ENCODE assay signal across 19 cellular contexts in the genomic region with DNA sequence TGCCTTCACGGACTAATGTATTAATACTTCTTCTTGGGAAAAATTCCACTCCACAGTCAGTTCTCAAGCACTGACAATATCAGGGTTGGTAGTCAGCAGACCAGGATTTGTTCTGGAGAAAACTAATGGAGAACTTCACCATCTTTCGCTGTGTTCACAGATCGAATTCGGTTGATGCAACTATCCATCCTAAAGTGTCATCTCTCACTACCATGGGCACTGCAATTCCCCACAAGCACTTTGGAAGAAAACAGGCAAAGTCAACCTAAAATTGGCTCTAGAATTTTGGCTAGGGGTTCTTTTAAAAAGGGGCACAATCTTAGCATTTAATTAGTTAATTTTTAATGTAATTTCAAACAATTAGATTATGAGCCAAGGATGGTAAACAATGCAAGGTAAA.
"Had no signal": no experiment of that assay in that cellular context is flagged by ENCODE, and none has a peak within 500 bp of the region (broad histone marks: within the 10 kb centered on the region; RNA-seq: fewer than 3 reads in every experiment).

No MANE protein-coding gene starts in this region.

- ATAC-seq: activated CD8-positive, alpha-beta T cell treated with anti-CD3 and anti-CD28 coated beads, Interleukin-2, amount 10 ng/mL, durations not matched to agents 7 days and 5 days; esophagus mucosa; right cardiac atrium; stimulated activated naive CD8-positive, alpha-beta T cell treated with anti-CD3 and anti-CD28 coated beads, Interleukin-15, Interleukin-2, amounts not matched to agents 100 U/mL and 50 U/mL, for 24 hours had no signal

- H3K9me3 ChIP-seq: ascending aorta, neutrophil, upper lobe of left lung had no signal

- H3K9ac ChIP-seq: parathyroid adenoma had no signal

- H3K4me1 Mint-ChIP-seq: activated naive CD4-positive, alpha-beta T cell treated with anti-CD3 and anti-CD28 coated beads, Interleukin-2, amount 50 U/mL, for 24 hours had no signal

- H3K4me3 Mint-ChIP-seq: activated CD8-positive, alpha-beta T cell treated with anti-CD3 and anti-CD28 coated beads, Interleukin-2, amount 10 ng/mL, durations not matched to agents 7 days and 5 days; activated naive CD4-positive, alpha-beta T cell treated with anti-CD3 and anti-CD28 coated beads, Interleukin-2, amount 50 U/mL, for 24 hours; activated T-helper 1 cell treated with anti-CD3 and anti-CD28 coated beads, Interleukin-12 subunit alpha, Interleukin-12 subunit beta, Interleukin-2, Interleukin-4 antibody, amounts not matched to agents 30 ng/mL and 10 ng/mL and 1 ng/mL, durations not matched to agents 14 hours and 24 hours and 36 hours; nephron had no signal

- H3K36me3 Mint-ChIP-seq: activated naive CD4-positive, alpha-beta T cell treated with anti-CD3 and anti-CD28 coated beads, Interleukin-2, amount 50 U/mL, for 24 hours had no signal

- H3K27me3 ChIP-seq: ascending aorta, neutrophil, upper lobe of left lung had no signal

- H3K27me3 Mint-ChIP-seq: activated naive CD4-positive, alpha-beta T cell treated with anti-CD3 and anti-CD28 coated beads, Interleukin-2, amount 50 U/mL, for 24 hours had no signal

- DNase-seq: activated CD4-positive, alpha-beta T cell treated with anti-CD3 and anti-CD28 coated beads, Interleukin-2, amount 50 U/mL, for 1 hour; activated CD4-positive, CD25-positive, alpha-beta regulatory T cell treated with anti-CD3 and anti-CD28 coated beads, Interleukin-2, amount 50 U/mL, for 72 hours; activated CD8-positive, alpha-beta T cell treated with anti-CD3 and anti-CD28 coated beads, Interleukin-2, amount 10 ng/mL, durations not matched to agents 7 days and 5 days; activated gamma-delta T cell treated with Interleukin-2 at 50 U/mL for 16 hours; central memory CD4-positive, alpha-beta T cell; effector memory CD4-positive, alpha-beta T cell; hippocampal formation; right cardiac atrium; stimulated activated CD4-positive, alpha-beta T cell treated with anti-CD3 and anti-CD28 coated beads, Interleukin-4, amount 100 ng/mL, for 4 hours; stimulated activated naive CD8-positive, alpha-beta T cell treated with anti-CD3 and anti-CD28 coated beads, Interleukin-15, Interleukin-2, amounts not matched to agents 100 U/mL and 50 U/mL, for 24 hours; upper lobe of left lung; WERI-Rb-1 had no signal

- H3K27ac Mint-ChIP-seq: activated CD8-positive, alpha-beta T cell treated with anti-CD3 and anti-CD28 coated beads, Interleukin-2, amount 10 ng/mL, durations not matched to agents 7 days and 5 days; activated naive CD4-positive, alpha-beta T cell treated with anti-CD3 and anti-CD28 coated beads, Interleukin-2, amount 50 U/mL, for 24 hours; activated T-helper 1 cell treated with anti-CD3 and anti-CD28 coated beads, Interleukin-12 subunit alpha, Interleukin-12 subunit beta, Interleukin-2, Interleukin-4 antibody, amounts not matched to agents 30 ng/mL and 10 ng/mL and 1 ng/mL, durations not matched to agents 14 hours and 24 hours and 36 hours; nephron had no signal

- H3K36me3 ChIP-seq: ascending aorta, neutrophil, upper lobe of left lung, WERI-Rb-1 had no signal

- H3K4me1 ChIP-seq: ascending aorta, parathyroid adenoma, upper lobe of left lung had no signal

- H3K9me3 Mint-ChIP-seq: activated naive CD4-positive, alpha-beta T cell treated with anti-CD3 and anti-CD28 coated beads, Interleukin-2, amount 50 U/mL, for 24 hours; activated T-helper 1 cell treated with anti-CD3 and anti-CD28 coated beads, Interleukin-12 subunit alpha, Interleukin-12 subunit beta, Interleukin-2, Interleukin-4 antibody, amounts not matched to agents 30 ng/mL and 10 ng/mL and 1 ng/mL, durations not matched to agents 14 hours and 24 hours and 36 hours; nephron had no signal

- H2AFZ ChIP-seq: parathyroid adenoma had no signal

- H3K4me3 ChIP-seq: ascending aorta, upper lobe of left lung had no signal

- H3K27ac ChIP-seq: ascending aorta, neutrophil, parathyroid adenoma, upper lobe of left lung, WERI-Rb-1 had no signal
